Comparison of ENCODE assay signal across 21 cellular contexts in genomic region chr3:124053871-124054270, GRCh38. TPM values are rescaled to one million over a fixed set of nuclear protein-coding genes. Genes with fewer than 3 reads are reported as not detected.
DNase-seq lines count a peak whose midpoint lies in the region; TF ChIP-seq lines count a peak whose summit lies in the region.
"Had no signal": no experiment of that assay in that cellular context is flagged by ENCODE, and none has a peak within 500 bp of the region (broad histone marks: within the 10 kb centered on the region; RNA-seq: fewer than 3 reads in every experiment).

No MANE protein-coding gene starts in this region.

- no peaks in the 10 kb centered on the region for H3K79me1 ChIP-seq in trophoblast cell (ENCODE audit: low read length)

- H3K9me3 Mint-ChIP-seq in endodermal cell (peaks cover 5% of the 10 kb centered on the region), mesothelial cell of epicardium (peaks cover 16% of the 10 kb centered on the region)
- H3K9me3 Mint-ChIP-seq: T-helper 1 cell treated with Interleukin-12 subunit alpha and Interleukin-12 subunit beta and Interleukin-4 antibody, amounts not matched to agents 30 μg/mL and 1 μg/mL, for 36 hours had no signal

- H2BK5ac ChIP-seq in trophoblast cell (ENCODE audit: low read depth, low read length, poor library complexity) = no peak overlapping the region

- H3K4ac ChIP-seq in trophoblast cell (ENCODE audit: low read depth, low read length) = no peak overlapping the region

- H3K36me3 Mint-ChIP-seq in endodermal cell (ENCODE audit: low read depth) = no peaks in the 10 kb centered on the region
- peaks cover 9% of the 10 kb centered on the region for H3K36me3 Mint-ChIP-seq in mesothelial cell of epicardium

- no peak overlapping the region for H2BK120ac ChIP-seq in trophoblast cell (ENCODE audit: insufficient read depth, low read length, poor library complexity)

- no peak overlapping the region for H3K18ac ChIP-seq in trophoblast cell (ENCODE audit: low read length)

- no peak overlapping the region for H4K12ac ChIP-seq in trophoblast cell (ENCODE audit: low read depth, low read length)

- H3K36me3 ChIP-seq in endodermal cell (ENCODE audit: control insufficient read depth, insufficient read depth, low read length) = no peaks in the 10 kb centered on the region
- H3K36me3 ChIP-seq in trophoblast cell (ENCODE audit: control insufficient read depth in 1 of 2, insufficient read depth in 2 of 2, low read length in 2 of 2) = no peaks in the 10 kb centered on the region
- H3K36me3 ChIP-seq: ascending aorta, upper lobe of right lung had no signal

- H3K23ac ChIP-seq in trophoblast cell (ENCODE audit: low read length) = no peak overlapping the region

- peaks cover 44% of the 10 kb centered on the region for H3K27me3 ChIP-seq in endodermal cell (ENCODE audit: control insufficient read depth, insufficient read depth, low read length, poor library complexity, severe bottlenecking)
- H3K27me3 ChIP-seq in trophoblast cell (ENCODE audit: insufficient read depth, low read length) = no peaks in the 10 kb centered on the region
- H3K27me3 ChIP-seq: ascending aorta, upper lobe of right lung had no signal

- H3K4me1 ChIP-seq in endodermal cell (ENCODE audit: control insufficient read depth, insufficient read depth, low read length) (peaks cover 14% of the 10 kb centered on the region), trophoblast cell (ENCODE audit: control insufficient read depth in 1 of 2, insufficient read depth in 2 of 2, low read length in 2 of 2) (peaks cover 7 to 11% of the 10 kb centered on the region in 2 experiments)
- H3K4me1 ChIP-seq: upper lobe of right lung had no signal

- H4K8ac ChIP-seq in trophoblast cell (ENCODE audit: low read depth, low read length) = no peak overlapping the region

- no peak overlapping the region for H3K9ac ChIP-seq in endodermal cell (ENCODE audit: extremely low read depth, low read length, poor library complexity, severe bottlenecking)
- H3K9ac ChIP-seq in trophoblast cell (ENCODE audit: low read length) = no peak overlapping the region

- TF ChIP-seq CTCF in endodermal cell (conservative IDR thresholded peaks at IDR 0.05) = no peak
- no peak for TF ChIP-seq CTCF in mesothelial cell of epicardium (IDR thresholded peaks at IDR 0.05; ENCODE audit: unreplicated experiment)

- H3K4me1 Mint-ChIP-seq in endodermal cell (peaks cover 22% of the 10 kb centered on the region), mesothelial cell of epicardium (peaks cover 18% of the 10 kb centered on the region)
- H3K4me1 Mint-ChIP-seq: B cell had no signal

- no peak overlapping the region for H2BK12ac ChIP-seq in trophoblast cell (ENCODE audit: low read length)

- DNase-seq in NCI-H1092 treated with DMSO at 0.1 percent for 48 hours (lab: John Stamatoyannopoulos, UW) (peak; percentile 36), NCI-H1092 (lab: John Stamatoyannopoulos, UW) (no peak), COR-L47 (lab: John Stamatoyannopoulos, UW) (peak; percentile 19), NCI-H146 (lab: John Stamatoyannopoulos, UW) (peak; percentile 68), endodermal cell (peak; percentile 20), hypothalamus (lab: John Stamatoyannopoulos, UW) (no peak), trophoblast cell (no peak), mesothelial cell of epicardium (ENCODE audit: low spot score in 2 of 2, unreplicated experiment in 2 of 2) (no peak)
- DNase-seq: activated CD4-positive, alpha-beta T cell treated with anti-CD3 and anti-CD28 coated beads for 48 hours; activated naive CD4-positive, alpha-beta T cell treated with anti-CD3 and anti-CD28 coated beads, Interleukin-2, amount 50 U/mL, for 16 hours; Calu3; foreskin fibroblast; GDM1; KBM-7; NCI-H226; nephron progenitor cell; stimulated activated CD4-positive, alpha-beta T cell treated with anti-CD3 and anti-CD28 coated beads, Interleukin-15, amount 100 ng/mL, for 24 hours; upper lobe of right lung had no signal

- no peak overlapping the region for H3K27ac ChIP-seq in endodermal cell (ENCODE audit: low read depth, low read length)
- H3K27ac ChIP-seq in trophoblast cell (ENCODE audit: low read depth, low read length) = no peak overlapping the region
- H3K27ac ChIP-seq: ascending aorta, upper lobe of right lung had no signal

- H3K4me3 ChIP-seq in endodermal cell (ENCODE audit: low read length) (no peak overlapping the region), trophoblast cell (ENCODE audit: low read depth, low read length) (no peak overlapping the region)
- H3K4me3 ChIP-seq: ascending aorta, upper lobe of right lung had no signal

- H3K79me2 ChIP-seq in trophoblast cell (ENCODE audit: control insufficient read depth, insufficient read depth, low read length, poor library complexity) = no peaks in the 10 kb centered on the region

- H3K4me2 ChIP-seq in trophoblast cell (ENCODE audit: low read length) = no peak overlapping the region

- H3K27ac Mint-ChIP-seq in endodermal cell = no peak overlapping the region
- H3K27ac Mint-ChIP-seq in mesothelial cell of epicardium = no peak overlapping the region
- H3K27ac Mint-ChIP-seq: B cell; nephron progenitor cell; T-helper 1 cell treated with Interleukin-12 subunit alpha and Interleukin-12 subunit beta and Interleukin-4 antibody, amounts not matched to agents 30 μg/mL and 1 μg/mL, for 36 hours had no signal

- no peak overlapping the region for H3K4me3 Mint-ChIP-seq in endodermal cell
- H3K4me3 Mint-ChIP-seq in mesothelial cell of epicardium = no peak overlapping the region
- H3K4me3 Mint-ChIP-seq: B cell; nephron progenitor cell; T-helper 1 cell treated with Interleukin-12 subunit alpha and Interleukin-12 subunit beta and Interleukin-4 antibody, amounts not matched to agents 30 μg/mL and 1 μg/mL, for 36 hours had no signal

- H2AK5ac ChIP-seq in trophoblast cell (ENCODE audit: low read length) = no peak overlapping the region

- H4K91ac ChIP-seq in trophoblast cell (ENCODE audit: low read depth, low read length) = no peak overlapping the region

- peaks cover 10% of the 10 kb centered on the region for H3K9me3 ChIP-seq in endodermal cell (ENCODE audit: control insufficient read depth, low read length)
- H3K9me3 ChIP-seq in trophoblast cell (ENCODE audit: insufficient read depth, low read depth, low read length) = no peaks in the 10 kb centered on the region
- H3K9me3 ChIP-seq: ascending aorta, upper lobe of right lung had no signal

- H2AFZ ChIP-seq in trophoblast cell (ENCODE audit: insufficient read depth, low read length, poor library complexity) = no peak overlapping the region

- H3K27me3 Mint-ChIP-seq in endodermal cell (ENCODE audit: insufficient read depth) (peaks cover 41% of the 10 kb centered on the region), mesothelial cell of epicardium (ENCODE audit: low read depth) (no peaks in the 10 kb centered on the region)

- H3K14ac ChIP-seq in trophoblast cell (ENCODE audit: low read length) = no peak overlapping the region

RNA-seq across cellular contexts. Expression of gene KALRN, which starts 20.7 kb away (rescaled TPM):
- total RNA-seq in endodermal cell (10 to 100 TPM; 17.2 to 18.4 TPM), mesothelial cell of epicardium (54.8 to 64.5 TPM (median 57.8 TPM) in 3 replicates)
- polyA plus RNA-seq in endodermal cell (2013, experiment 1 of 2) = 24.4 TPM
- 28.6 TPM for polyA plus RNA-seq in endodermal cell (2013, experiment 2 of 2)
- 52.5 and 53.9 TPM in 2 replicates for polyA plus RNA-seq in trophoblast cell (2013)
- total RNA-seq: B cell had no signal

Comparison
In these comparisons a context has a peak if more than half of its experiments do, and no peak if none do; other contexts are left out.
1. DNase-seq: peak in NCI-H1092 treated with DMSO at 0.1 percent for 48 hours (single experiment), COR-L47 (single experiment), NCI-H146 (single experiment) and endodermal cell (single experiment); none in NCI-H1092 (single experiment), hypothalamus (0 of 51), trophoblast cell (0 of 2) and mesothelial cell of epicardium (0 of 2).